Comparison of ENCODE assay signal across 19 cellular contexts in the genomic region with DNA sequence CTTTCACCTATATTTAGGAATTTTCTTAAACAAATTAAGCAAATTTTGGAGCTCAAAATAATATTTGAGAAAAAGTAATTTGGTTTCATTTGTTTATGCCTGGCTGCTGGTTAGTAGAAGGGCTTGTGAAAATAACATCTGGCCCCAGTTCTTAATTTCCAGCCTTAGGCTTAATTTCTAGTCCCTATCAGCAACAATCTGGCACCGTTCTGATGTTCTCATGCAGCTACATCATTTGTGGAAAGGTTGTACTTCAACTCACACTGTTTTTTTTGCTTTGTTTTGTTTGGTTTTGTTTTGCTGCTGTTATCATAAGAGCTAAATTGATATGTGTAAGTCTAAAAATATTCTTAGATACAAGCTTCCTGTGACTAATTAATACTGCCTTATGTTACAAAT. TPM values are rescaled to one million over a fixed set of nuclear protein-coding genes. Genes with fewer than 3 reads are reported as not detected.
A peak's percentile ranks its signal among the peaks of the same experiment; 100 is the strongest.
DNase-seq lines count a peak whose midpoint lies in the region; ATAC-seq and TF ChIP-seq lines count a peak whose summit lies in the region.
"Had no signal": no experiment of that assay in that cellular context is flagged by ENCODE, and none has a peak within 500 bp of the region (broad histone marks: within the 10 kb centered on the region; RNA-seq: fewer than 3 reads in every experiment).

No MANE protein-coding gene starts in this region.

- H3K4me3 ChIP-seq in foreskin fibroblast (ENCODE audit: low read depth in 1 of 2, low read length in 2 of 2) (no peak overlapping the region), ascending aorta (no peak overlapping the region)
- H3K4me3 ChIP-seq: SK-N-MC had no signal

- H3K9me3 Mint-ChIP-seq in activated naive CD4-positive, alpha-beta T cell treated with anti-CD3 and anti-CD28 coated beads, Interleukin-2, amount 50 U/mL, for 72 hours, result no peaks in the 10 kb centered on the region
- H3K9me3 Mint-ChIP-seq: naive thymus-derived CD8-positive, alpha-beta T cell had no signal

- H3K36me3 ChIP-seq in ascending aorta, result no peaks in the 10 kb centered on the region

- H3K27ac ChIP-seq in ascending aorta, result no peak overlapping the region
- H3K27ac ChIP-seq: HL-60, SK-N-MC, VCaP had no signal

- no peak for ATAC-seq in activated naive CD4-positive, alpha-beta T cell treated with anti-CD3 and anti-CD28 coated beads, Interleukin-2, amount 50 U/mL, for 72 hours
- ATAC-seq: naive thymus-derived CD8-positive, alpha-beta T cell had no signal

- intact Hi-C loops in ascending aorta (cut with DNase I), result no loop called here

- no peaks in the 10 kb centered on the region for H3K36me3 Mint-ChIP-seq in activated naive CD4-positive, alpha-beta T cell treated with anti-CD3 and anti-CD28 coated beads, Interleukin-2, amount 50 U/mL, for 72 hours
- H3K36me3 Mint-ChIP-seq: naive thymus-derived CD8-positive, alpha-beta T cell had no signal

- H3K9me3 ChIP-seq in ascending aorta, result no peaks in the 10 kb centered on the region

- no peak overlapping the region for H3K27ac Mint-ChIP-seq in activated naive CD4-positive, alpha-beta T cell treated with anti-CD3 and anti-CD28 coated beads, Interleukin-2, amount 50 U/mL, for 72 hours
- H3K27ac Mint-ChIP-seq: naive thymus-derived CD8-positive, alpha-beta T cell had no signal

- DNase-seq in EL, result peak; percentile 58
- DNase-seq in LHCN-M2 (ENCODE audit: low read depth), result peak; percentile 36
- DNase-seq in NCI-H748 treated with DMSO at 0.1 percent for 48 hours (lab: John Stamatoyannopoulos, UW), result peak; percentile 50
- DNase-seq in foreskin fibroblast, result peak; percentile 10 to 29
- no peak for DNase-seq in DMS153 (lab: John Stamatoyannopoulos, UW)
- DNase-seq in activated naive CD4-positive, alpha-beta T cell treated with anti-CD3 and anti-CD28 coated beads, Interleukin-2, amount 50 U/mL, for 72 hours (ENCODE audit: low spot score in 2 of 2), result no peak
- no peak for DNase-seq in ascending aorta (ENCODE audit: low spot score in 2 of 2)
- DNase-seq: activated naive CD4-positive, alpha-beta T cell treated with anti-CD3 and anti-CD28 coated beads, Interleukin-2, amount 50 U/mL, for 16 hours; caudate nucleus; H7; islet precursor cell; midbrain; naive thymus-derived CD8-positive, alpha-beta T cell; retina; stimulated activated naive CD4-positive, alpha-beta T cell treated with Interleukin-2 at 50 U/mL for 16 hours had no signal

- no peak for TF ChIP-seq CTCF in foreskin fibroblast (IDR thresholded peaks at IDR 0.05; ENCODE audit: low read depth, low read length)
- TF ChIP-seq CTCF in ascending aorta (IDR thresholded peaks at IDR 0.05), result no peak

- no peaks in the 10 kb centered on the region for H3K4me1 ChIP-seq in ascending aorta

- no peaks in the 10 kb centered on the region for H3K27me3 ChIP-seq in ascending aorta

RNA-seq across cellular contexts. Expression of a gene that starts 8.8 kb away (rescaled TPM):
- total RNA-seq in LHCN-M2 (2014; rRNA removed) (1.3 and 1.9 TPM in 2 replicates), ascending aorta (not detected)
- 2.2 TPM for polyA plus RNA-seq in LHCN-M2 (2012)
- total RNA-seq in activated naive CD4-positive, alpha-beta T cell treated with anti-CD3 and anti-CD28 coated beads, Interleukin-2, amount 50 U/mL, for 72 hours, result under 1 TPM in 1 of 2 donors, not detected in 1; 0.16 TPM
- total RNA-seq: fibroblast of lung; H7; naive thymus-derived CD8-positive, alpha-beta T cell had no signal
- polyA plus RNA-seq: naive thymus-derived CD8-positive, alpha-beta T cell had no signal

RNA-seq across cellular contexts. Expression of a gene that starts 46.3 kb away (rescaled TPM):
- not detected in 2 replicates for total RNA-seq in LHCN-M2 (2014; rRNA removed)
- polyA plus RNA-seq in LHCN-M2 (2012), result 0.09 TPM
- not detected for total RNA-seq in activated naive CD4-positive, alpha-beta T cell treated with anti-CD3 and anti-CD28 coated beads, Interleukin-2, amount 50 U/mL, for 72 hours
- 0.21 TPM for total RNA-seq in ascending aorta
- total RNA-seq: fibroblast of lung; naive thymus-derived CD8-positive, alpha-beta T cell had no signal
- polyA plus RNA-seq: naive thymus-derived CD8-positive, alpha-beta T cell had no signal

Comparison
In these comparisons a context has a peak if more than half of its experiments do, and no peak if none do; other contexts are left out.
1. DNase-seq: peak in EL (single experiment), LHCN-M2 (single experiment), NCI-H748 treated with DMSO at 0.1 percent for 48 hours (single experiment) and foreskin fibroblast (2 of 2); none in DMS153 (single experiment), activated naive CD4-positive, alpha-beta T cell treated with anti-CD3 and anti-CD28 coated beads, Interleukin-2, amount 50 U/mL, for 72 hours (0 of 2) and ascending aorta (0 of 2).